Comparison of ENCODE assay signal across 1 cellular context in genomic region chr20:50731055-50731929, GRCh38.
TF ChIP-seq lines count a peak whose summit lies in the region.

TSS of gene PARD6B (plus strand) at chr20:50731580. CDS start at chr20:50731787, 207 bp downstream.

TF ChIP-seq in K562, 482 proteins besides CTCF, POLR2A, EP300 and RAD21 (continued from another document and continues in another):
- TF ChIP-seq, protein P1, sequence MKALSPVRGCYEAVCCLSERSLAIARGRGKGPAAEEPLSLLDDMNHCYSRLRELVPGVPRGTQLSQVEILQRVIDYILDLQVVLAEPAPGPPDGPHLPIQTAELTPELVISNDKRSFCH (CRISPR knock-in tag; IDR thresholded peaks at IDR 0.05): no peak
- TF ChIP-seq, protein P1 (tag; IDR thresholded peaks at IDR 0.05): peak; percentile 69; the same call in 1 of the 2 replicates
- TF ChIP-seq, protein P2, sequence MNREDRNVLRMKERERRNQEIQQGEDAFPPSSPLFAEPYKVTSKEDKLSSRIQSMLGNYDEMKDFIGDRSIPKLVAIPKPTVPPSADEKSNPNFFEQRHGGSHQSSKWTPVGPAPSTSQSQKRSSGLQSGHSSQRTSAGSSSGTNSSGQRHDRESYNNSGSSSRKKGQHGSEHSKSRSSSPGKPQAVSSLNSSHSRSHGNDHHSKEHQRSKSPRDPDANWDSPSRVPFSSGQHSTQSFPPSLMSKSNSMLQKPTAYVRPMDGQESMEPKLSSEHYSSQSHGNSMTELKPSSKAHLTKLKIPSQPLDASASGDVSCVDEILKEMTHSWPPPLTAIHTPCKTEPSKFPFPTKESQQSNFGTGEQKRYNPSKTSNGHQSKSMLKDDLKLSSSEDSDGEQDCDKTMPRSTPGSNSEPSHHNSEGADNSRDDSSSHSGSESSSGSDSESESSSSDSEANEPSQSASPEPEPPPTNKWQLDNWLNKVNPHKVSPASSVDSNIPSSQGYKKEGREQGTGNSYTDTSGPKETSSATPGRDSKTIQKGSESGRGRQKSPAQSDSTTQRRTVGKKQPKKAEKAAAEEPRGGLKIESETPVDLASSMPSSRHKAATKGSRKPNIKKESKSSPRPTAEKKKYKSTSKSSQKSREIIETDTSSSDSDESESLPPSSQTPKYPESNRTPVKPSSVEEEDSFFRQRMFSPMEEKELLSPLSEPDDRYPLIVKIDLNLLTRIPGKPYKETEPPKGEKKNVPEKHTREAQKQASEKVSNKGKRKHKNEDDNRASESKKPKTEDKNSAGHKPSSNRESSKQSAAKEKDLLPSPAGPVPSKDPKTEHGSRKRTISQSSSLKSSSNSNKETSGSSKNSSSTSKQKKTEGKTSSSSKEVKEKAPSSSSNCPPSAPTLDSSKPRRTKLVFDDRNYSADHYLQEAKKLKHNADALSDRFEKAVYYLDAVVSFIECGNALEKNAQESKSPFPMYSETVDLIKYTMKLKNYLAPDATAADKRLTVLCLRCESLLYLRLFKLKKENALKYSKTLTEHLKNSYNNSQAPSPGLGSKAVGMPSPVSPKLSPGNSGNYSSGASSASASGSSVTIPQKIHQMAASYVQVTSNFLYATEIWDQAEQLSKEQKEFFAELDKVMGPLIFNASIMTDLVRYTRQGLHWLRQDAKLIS (CRISPR knock-in tag; IDR thresholded peaks at IDR 0.05): peak; percentile 31; the same call in 1 of the 2 replicates
- TF ChIP-seq FOXP1 (CRISPR knock-in tag; IDR thresholded peaks at IDR 0.05): peak; percentile 65
- no peak for TF ChIP-seq XRCC5 (IDR thresholded peaks at IDR 0.05; ENCODE audit: low read depth, low read length)
- TF ChIP-seq, protein P3, sequence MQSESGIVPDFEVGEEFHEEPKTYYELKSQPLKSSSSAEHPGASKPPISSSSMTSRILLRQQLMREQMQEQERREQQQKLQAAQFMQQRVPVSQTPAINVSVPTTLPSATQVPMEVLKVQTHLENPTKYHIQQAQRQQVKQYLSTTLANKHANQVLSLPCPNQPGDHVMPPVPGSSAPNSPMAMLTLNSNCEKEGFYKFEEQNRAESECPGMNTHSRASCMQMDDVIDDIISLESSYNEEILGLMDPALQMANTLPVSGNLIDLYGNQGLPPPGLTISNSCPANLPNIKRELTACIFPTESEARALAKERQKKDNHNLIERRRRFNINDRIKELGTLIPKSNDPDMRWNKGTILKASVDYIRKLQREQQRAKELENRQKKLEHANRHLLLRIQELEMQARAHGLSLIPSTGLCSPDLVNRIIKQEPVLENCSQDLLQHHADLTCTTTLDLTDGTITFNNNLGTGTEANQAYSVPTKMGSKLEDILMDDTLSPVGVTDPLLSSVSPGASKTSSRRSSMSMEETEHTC (IDR thresholded peaks at IDR 0.05): peak; percentile 43; the same call in 1 of the 2 replicates
- no peak for TF ChIP-seq ZNF140 (CRISPR knock-in tag; IDR thresholded peaks at IDR 0.05)
- TF ChIP-seq VEZF1 (CRISPR knock-in tag; IDR thresholded peaks at IDR 0.05): peak; percentile 79
- TF ChIP-seq TEAD1 (CRISPR knock-in tag; IDR thresholded peaks at IDR 0.05): 0 out of 4 replicates have a peak, but pooled peaks of 1 of the 2 experiments have one; percentile 32
- peak; percentile 56; the same call in 1 of the 2 replicates for TF ChIP-seq ZNF584 (CRISPR knock-in tag; IDR thresholded peaks at IDR 0.05; ENCODE audit: low read depth)
- peak; percentile 84; the same call in 1 of the 2 replicates for TF ChIP-seq RREB1 (CRISPR knock-in tag; IDR thresholded peaks at IDR 0.05)
- no peak for TF ChIP-seq RERE (CRISPR knock-in tag; IDR thresholded peaks at IDR 0.05; ENCODE audit: borderline replicate concordance)
- peak; percentile 63 for TF ChIP-seq GATAD2B (IDR thresholded peaks at IDR 0.05; ENCODE audit: borderline replicate concordance)
- peak; percentile 99 for TF ChIP-seq KLF1 (tag; IDR thresholded peaks at IDR 0.05)
- peak; percentile 84; the same call in 1 of the 2 replicates for TF ChIP-seq TGIF2 (CRISPR knock-in tag; IDR thresholded peaks at IDR 0.05)
- 0 out of 2 replicates have a peak, but pooled peaks have one; percentile 47 for TF ChIP-seq ATF2 (CRISPR knock-in tag; IDR thresholded peaks at IDR 0.05)
